Comparison of ENCODE assay signal across 8 cellular contexts in genomic region chr10:62244785-62245595, GRCh38. TPM values are rescaled to one million over a fixed set of nuclear protein-coding genes. Genes with fewer than 3 reads are reported as not detected.
DNase-seq lines count a peak whose midpoint lies in the region; ATAC-seq and TF ChIP-seq lines count a peak whose summit lies in the region.

No MANE protein-coding gene starts in this region.

- H3K4me2 ChIP-seq in trophoblast cell (ENCODE audit: low read length): no peak overlapping the region

- H3K4ac ChIP-seq in trophoblast cell (ENCODE audit: low read depth, low read length): no peak overlapping the region

- intact Hi-C loops in CD8-positive, alpha-beta T cell (cut with DNase I, micrococcal nuclease): loop anchor here (1.0 to 5.0 kb wide), 9 partner anchors 14 to 494 kb away; no protein-coding TSS in a partner anchor

- CTCF ChIA-PET in CD8-positive, alpha-beta T cell (lab: Charles Lee): interaction anchor here (0.6 to 3.4 kb wide), 53 partner anchors 9 to 507 kb away, joined by 3 to 138 read pairs (median 4); partner anchors contain the start of genes ARID5B and RTKN2

- no peaks in the 10 kb centered on the region for H3K79me1 ChIP-seq in trophoblast cell (ENCODE audit: low read length)

- H3K23ac ChIP-seq in trophoblast cell (ENCODE audit: low read length): no peak overlapping the region

- H3K27me3 ChIP-seq in CD8-positive, alpha-beta T cell (ENCODE audit: insufficient read depth, low read length): no peaks in the 10 kb centered on the region
- no peaks in the 10 kb centered on the region for H3K27me3 ChIP-seq in trophoblast cell (ENCODE audit: insufficient read depth, low read length)

- H3K14ac ChIP-seq in trophoblast cell (ENCODE audit: low read length): no peak overlapping the region

- H3K27ac Mint-ChIP-seq in CD8-positive, alpha-beta T cell: no peak overlapping the region
- peak overlapping the region; percentile 79 for H3K27ac Mint-ChIP-seq in activated T-helper 17 cell treated with anti-CD3 and anti-CD28 coated beads, Interleukin-2, amount 50 U/mL, for 72 hours

- H3K36me3 ChIP-seq in CD8-positive, alpha-beta T cell (ENCODE audit: insufficient read depth, low read length): no peaks in the 10 kb centered on the region
- H3K36me3 ChIP-seq in trophoblast cell (ENCODE audit: control insufficient read depth in 1 of 2, insufficient read depth in 2 of 2, low read length in 2 of 2): no peaks in the 10 kb centered on the region

- H2BK12ac ChIP-seq in trophoblast cell (ENCODE audit: low read length): peak overlapping the region; percentile 88

- H3K27me3 Mint-ChIP-seq in CD8-positive, alpha-beta T cell (ENCODE audit: low read depth): no peaks in the 10 kb centered on the region
- H3K27me3 Mint-ChIP-seq in activated T-helper 17 cell treated with anti-CD3 and anti-CD28 coated beads, Interleukin-2, amount 50 U/mL, for 72 hours: no peaks in the 10 kb centered on the region

- peak in 6 of 7 experiments; percentile 10 to 59 (median 39) for DNase-seq in CD8-positive, alpha-beta T cell
- peak; percentile 60 for DNase-seq in NCI-H748 treated with DMSO at 0.1 percent for 48 hours (lab: John Stamatoyannopoulos, UW)
- peak; percentile 71 for DNase-seq in foreskin melanocyte
- peak; percentile 67 to 96 for DNase-seq in trophoblast cell
- no peak for DNase-seq in OCI-M2 (lab: John Stamatoyannopoulos, UW; ENCODE audit: unreplicated experiment)

- POLR2A ChIA-PET in CD8-positive, alpha-beta T cell (lab: Charles Lee): interaction anchor here (1.1 to 2.3 kb wide), 3 partner anchors 188 to 345 kb away, joined by 3 to 10 read pairs (median 3); no protein-coding TSS in a partner anchor

- H2AK5ac ChIP-seq in trophoblast cell (ENCODE audit: low read length): no peak overlapping the region

- H3K79me2 ChIP-seq in trophoblast cell (ENCODE audit: control insufficient read depth, insufficient read depth, low read length, poor library complexity): no peaks in the 10 kb centered on the region

- H4K91ac ChIP-seq in trophoblast cell (ENCODE audit: low read depth, low read length): no peak overlapping the region

- no peaks in the 10 kb centered on the region for H3K9me3 Mint-ChIP-seq in CD8-positive, alpha-beta T cell
- no peaks in the 10 kb centered on the region for H3K9me3 Mint-ChIP-seq in activated T-helper 17 cell treated with anti-CD3 and anti-CD28 coated beads, Interleukin-2, amount 50 U/mL, for 72 hours

- H3K18ac ChIP-seq in trophoblast cell (ENCODE audit: low read length): no peak overlapping the region

- no peak overlapping the region for H4K8ac ChIP-seq in trophoblast cell (ENCODE audit: low read depth, low read length)

- no peak overlapping the region for H3K27ac ChIP-seq in CD8-positive, alpha-beta T cell (ENCODE audit: low read depth, low read length)
- H3K27ac ChIP-seq in trophoblast cell (ENCODE audit: low read depth, low read length): no peak overlapping the region

- WGBS in trophoblast cell (ENCODE audit: extremely low coverage, insufficient coverage, insufficient read length): no CpG with 5 or more reads among the region's 5 CpGs

- H3K4me1 Mint-ChIP-seq in CD8-positive, alpha-beta T cell (ENCODE audit: low read depth): peaks cover 17% of the 10 kb centered on the region
- H3K4me1 Mint-ChIP-seq in activated T-helper 17 cell treated with anti-CD3 and anti-CD28 coated beads, Interleukin-2, amount 50 U/mL, for 72 hours: peaks cover 20% of the 10 kb centered on the region

- no peak overlapping the region for H3K9ac ChIP-seq in trophoblast cell (ENCODE audit: low read length)

- H2AFZ ChIP-seq in trophoblast cell (ENCODE audit: insufficient read depth, low read length, poor library complexity): no peak overlapping the region

- no peaks in the 10 kb centered on the region for H3K9me3 ChIP-seq in CD8-positive, alpha-beta T cell (ENCODE audit: low read length)
- H3K9me3 ChIP-seq in trophoblast cell (ENCODE audit: insufficient read depth, low read depth, low read length): no peaks in the 10 kb centered on the region

- H4K12ac ChIP-seq in trophoblast cell (ENCODE audit: low read depth, low read length): no peak overlapping the region

- no peaks in the 10 kb centered on the region for H3K36me3 Mint-ChIP-seq in CD8-positive, alpha-beta T cell
- H3K36me3 Mint-ChIP-seq in activated T-helper 17 cell treated with anti-CD3 and anti-CD28 coated beads, Interleukin-2, amount 50 U/mL, for 72 hours (ENCODE audit: low read depth): no peaks in the 10 kb centered on the region

- ATAC-seq in CD8-positive, alpha-beta T cell: peak; percentile 88
- ATAC-seq in GM18868 (IDR thresholded peaks at IDR 0.05; ENCODE audit: unreplicated experiment) (peak; percentile 47), HG03139 (IDR thresholded peaks at IDR 0.05; ENCODE audit: unreplicated experiment) (peak; percentile 55)
- ATAC-seq in activated T-helper 17 cell treated with anti-CD3 and anti-CD28 coated beads, Interleukin-2, amount 50 U/mL, for 72 hours (replicated peaks): peak; percentile 92

- peaks cover 4% of the 10 kb centered on the region for H3K4me1 ChIP-seq in CD8-positive, alpha-beta T cell (ENCODE audit: insufficient read depth, low read length)
- H3K4me1 ChIP-seq in trophoblast cell (ENCODE audit: control insufficient read depth in 1 of 2, insufficient read depth in 2 of 2, low read length in 2 of 2): peaks cover 0 to 3% of the 10 kb centered on the region in 2 experiments

- H2BK120ac ChIP-seq in trophoblast cell (ENCODE audit: insufficient read depth, low read length, poor library complexity): no peak overlapping the region

- H3K4me3 Mint-ChIP-seq in CD8-positive, alpha-beta T cell: no peak overlapping the region
- peak overlapping the region; percentile 78 for H3K4me3 Mint-ChIP-seq in activated T-helper 17 cell treated with anti-CD3 and anti-CD28 coated beads, Interleukin-2, amount 50 U/mL, for 72 hours

- H3K4me3 ChIP-seq in CD8-positive, alpha-beta T cell (ENCODE audit: low read depth, low read length): no peak overlapping the region
- no peak overlapping the region for H3K4me3 ChIP-seq in trophoblast cell (ENCODE audit: low read depth, low read length)

- no peak overlapping the region for H2BK5ac ChIP-seq in trophoblast cell (ENCODE audit: low read depth, low read length, poor library complexity)

- TF ChIP-seq CTCF in CD8-positive, alpha-beta T cell (IDR thresholded peaks at IDR 0.05): peak; percentile 90

RNA-seq across cellular contexts. Expression of gene RTKN2, which starts 23.7 kb away (rescaled TPM):
- under 1 TPM; 0.49 to 0.61 TPM for total RNA-seq in CD8-positive, alpha-beta T cell
- total RNA-seq in activated T-helper 17 cell treated with anti-CD3 and anti-CD28 coated beads, Interleukin-2, amount 50 U/mL, for 72 hours: 1 to 10 TPM; 5.6 to 6.1 TPM
- polyA plus RNA-seq in trophoblast cell (2013): 6.1 and 6.4 TPM in 2 replicates

Comparison
In these comparisons a context has a peak if more than half of its experiments do, and no peak if none do; other contexts are left out.
1. RNA of gene RTKN2, which starts 23.7 kb away (total RNA-seq): 5.6 to 6.1 TPM in activated T-helper 17 cell treated with anti-CD3 and anti-CD28 coated beads, Interleukin-2, amount 50 U/mL, for 72 hours; 0.49 to 0.61 TPM in CD8-positive, alpha-beta T cell; every median in the first group is over 4 times any median in the second.
2. Peak in every context shown above with its lines, with median percentiles within 50 percentile points of each other: ATAC-seq.